8 cellular contexts compared by ENCODE assay signal in genomic region chr7:3300221-3300650, GRCh38. TPM values are rescaled to one million over a fixed set of nuclear protein-coding genes. Genes with fewer than 3 reads are reported as not detected.
DNase-seq lines count a peak whose midpoint lies in the region; TF ChIP-seq lines count a peak whose summit lies in the region.

No MANE protein-coding gene starts in this region.

- DNase-seq in H7 (peak; percentile 56), PC-9 (peak in 1 of 2 experiments; percentile 10), fibroblast of the aortic adventitia (ENCODE audit: low read depth) (no peak), retina (peak; percentile 54), AML-193 (lab: John Stamatoyannopoulos, UW) (no peak), hippocampal formation (lab: John Stamatoyannopoulos, UW) (no peak), NCI-H1930 (lab: John Stamatoyannopoulos, UW) (no peak), cerebellum (ENCODE audit: low spot score) (no peak)

- H3K4me3 ChIP-seq in H7 (ENCODE audit: insufficient read depth, low read depth, low read length) (peak overlapping the region; percentile 51), PC-9 (peak overlapping the region; percentile 53; the same call in 1 of the 2 replicates), fibroblast of the aortic adventitia (ENCODE audit: low read depth, low read length) (peak overlapping the region; percentile 61)

- H3K36me3 ChIP-seq in H7 (replicated peaks; ENCODE audit: control insufficient read depth, insufficient read depth, low read length) (no peaks in the 10 kb centered on the region), PC-9 (ENCODE audit: low read depth) (no peaks in the 10 kb centered on the region)

- H3K9me2 ChIP-seq in PC-9 (ENCODE audit: insufficient read depth), result no peaks in the 10 kb centered on the region

- no peaks in the 10 kb centered on the region for H3K9me3 ChIP-seq in PC-9 (ENCODE audit: insufficient read depth, low read depth)

- H3K27me3 ChIP-seq in H7 (ENCODE audit: control insufficient read depth, insufficient read depth, low read length) (peaks cover 17% of the 10 kb centered on the region), PC-9 (ENCODE audit: insufficient read depth, low read depth) (no peaks in the 10 kb centered on the region)

- H3K79me2 ChIP-seq in PC-9 (ENCODE audit: low read depth), result no peaks in the 10 kb centered on the region

- BruUV-seq in PC-9 (replicated peaks; lab: Mats Ljungman, UMichigan), result no TSS peak

- no peaks in the 10 kb centered on the region for H4K20me1 ChIP-seq in PC-9 (ENCODE audit: insufficient read depth)

- no peak overlapping the region for H3K27ac ChIP-seq in PC-9

- TF ChIP-seq CTCF in PC-9 (conservative IDR thresholded peaks at IDR 0.05) (no peak), fibroblast of the aortic adventitia (IDR thresholded peaks at IDR 0.05; ENCODE audit: insufficient read depth, low read length) (no peak)

- no peaks in the 10 kb centered on the region for H3K4me1 ChIP-seq in PC-9 (replicated peaks; ENCODE audit: insufficient read depth)

- H3K4me2 ChIP-seq in PC-9, result peak overlapping the region; percentile 71

- intact Hi-C loops in PC-9 (cut with micrococcal nuclease; ENCODE audit: unreplicated experiment), result loop anchor here (5.0 to 10.0 kb wide), 4 partner anchors 105 to 413 kb away; no protein-coding TSS in a partner anchor

- POLR2A ChIA-PET in PC-9 (lab: Charles Lee; ENCODE audit: unreplicated experiment), result no interaction called here

- CTCF ChIA-PET in PC-9 (lab: Charles Lee), result interaction anchor here (0.7 kb wide), 3 partner anchors 18 to 676 kb away, joined by 3 to 6 read pairs (median 4); no protein-coding TSS in a partner anchor

- no peaks in the 10 kb centered on the region for H3F3A ChIP-seq in PC-9 (ENCODE audit: insufficient read depth, low read depth)

- H2AFZ ChIP-seq in PC-9, result 0 out of 2 replicates have a peak overlapping the region, but pooled peaks have one; percentile 61

RNA-seq across cellular contexts. Expression of gene SDK1, which starts 0.8 kb away (rescaled TPM):
- 2.4 and 4.1 TPM in 2 replicates for total RNA-seq in H7 (2014; rRNA removed; shearing (Covaris generic))
- total RNA-seq in PC-9 (2021), result not detected in 2 replicates
- 0.27 TPM in 1 of 2 replicates, not detected in the other for total RNA-seq in fibroblast of the aortic adventitia (ENCODE audit: low replicate concordance)
- 33.1 TPM for total RNA-seq in cerebellum

Comparison
In these comparisons a context has a peak if more than half of its experiments do, and no peak if none do; other contexts are left out.
1. DNase-seq: peak in H7 (single experiment) and retina (single experiment); none in fibroblast of the aortic adventitia (single experiment), AML-193 (0 of 2), hippocampal formation (0 of 2), NCI-H1930 (0 of 2) and cerebellum (single experiment).
2. Peak in every context shown above with its lines, with median percentiles within 50 percentile points of each other: H3K4me3 ChIP-seq.